20 cellular contexts compared by ENCODE assay signal in the genomic region with DNA sequence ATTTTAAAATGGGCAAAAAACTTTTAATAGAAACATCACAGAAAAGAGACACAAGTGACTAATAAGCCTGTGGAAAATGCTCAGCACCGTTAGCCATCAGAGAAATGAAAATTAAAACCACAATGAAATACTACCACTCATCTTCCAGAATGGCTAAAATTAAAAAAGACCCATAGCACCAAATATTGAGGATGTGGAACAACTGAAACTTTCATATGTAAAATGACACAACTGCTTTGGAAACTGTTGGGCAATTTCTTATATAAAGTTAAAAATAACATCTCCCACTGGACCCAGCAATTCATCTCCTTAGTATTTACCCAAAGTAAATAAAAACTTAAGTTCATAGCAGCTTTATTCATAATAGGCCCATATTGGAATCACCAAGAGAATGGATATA.
DNase-seq lines count a peak whose midpoint lies in the region; TF ChIP-seq lines count a peak whose summit lies in the region.
"Had no signal": no experiment of that assay in that cellular context is flagged by ENCODE, and none has a peak within 500 bp of the region (broad histone marks: within the 10 kb centered on the region; RNA-seq: fewer than 3 reads in every experiment).

No MANE protein-coding gene starts in this region.

- no peaks in the 10 kb centered on the region for H3K36me3 Mint-ChIP-seq in MCF 10A (ENCODE audit: insufficient read depth, unreplicated experiment)
- H3K36me3 Mint-ChIP-seq: CD8-positive, alpha-beta memory T cell had no signal

- no peak overlapping the region for H2AFZ ChIP-seq in OCI-LY1 (ENCODE audit: low read length)

- intact Hi-C loops in MCF 10A (cut with micrococcal nuclease): no loop called here

- no peak overlapping the region for H3K4me3 ChIP-seq in OCI-LY1 (ENCODE audit: low read depth, low read length, poor library complexity, severe bottlenecking)
- no peak overlapping the region for H3K4me3 ChIP-seq in fibroblast of mammary gland (ENCODE audit: control insufficient read depth, low read depth, low read length)
- H3K4me3 ChIP-seq: Peyer's patch, SJSA1 had no signal

- no peaks in the 10 kb centered on the region for H3K9me3 ChIP-seq in OCI-LY1 (ENCODE audit: low read length)
- H3K9me3 ChIP-seq: Peyer's patch, SJSA1 had no signal

- no TSS peak for BruUV-seq in MCF 10A (replicated peaks; lab: Mats Ljungman, UMichigan)

- no peak overlapping the region for H3K9ac ChIP-seq in OCI-LY1 (ENCODE audit: low read length)

- TF ChIP-seq CTCF in OCI-LY1 (IDR thresholded peaks at IDR 0.05; ENCODE audit: low read length) (no peak), fibroblast of mammary gland (conservative IDR thresholded peaks at IDR 0.05; ENCODE audit: control insufficient read depth, insufficient read depth, low read depth, low read length) (no peak), MCF 10A (IDR thresholded peaks at IDR 0.05; ENCODE audit: unreplicated experiment) (no peak)

- H3K79me2 ChIP-seq in OCI-LY1 (ENCODE audit: insufficient read depth, low read length): no peaks in the 10 kb centered on the region

- H3K9me2 ChIP-seq in OCI-LY1 (ENCODE audit: low read depth, low read length): no peaks in the 10 kb centered on the region

- no peaks in the 10 kb centered on the region for H3F3A ChIP-seq in OCI-LY1 (ENCODE audit: insufficient read depth, low read length)

- no peaks in the 10 kb centered on the region for H3K4me1 Mint-ChIP-seq in MCF 10A (ENCODE audit: insufficient read depth, unreplicated experiment)
- H3K4me1 Mint-ChIP-seq: CD8-positive, alpha-beta memory T cell had no signal

- no peak overlapping the region for H3K4me3 Mint-ChIP-seq in MCF 10A (ENCODE audit: unreplicated experiment)
- H3K4me3 Mint-ChIP-seq: CD8-positive, alpha-beta memory T cell had no signal

- POLR2A ChIA-PET in MCF 10A (lab: Yijun Ruan, JAX): no interaction called here

- H3K27ac Mint-ChIP-seq in MCF 10A (ENCODE audit: low read depth, unreplicated experiment): no peak overlapping the region
- H3K27ac Mint-ChIP-seq: CD8-positive, alpha-beta memory T cell had no signal

- no peaks in the 10 kb centered on the region for H4K20me1 ChIP-seq in OCI-LY1 (ENCODE audit: insufficient read depth, low read length)

- CTCF ChIA-PET in MCF 10A (lab: Yijun Ruan, JAX): no interaction called here

- H3K9me3 Mint-ChIP-seq in MCF 10A (ENCODE audit: unreplicated experiment): no peaks in the 10 kb centered on the region

- H3K4me1 ChIP-seq in OCI-LY1 (ENCODE audit: insufficient read depth, low read length, severe bottlenecking): peaks cover 7% of the 10 kb centered on the region
- H3K4me1 ChIP-seq: Peyer's patch, SJSA1 had no signal

- no peaks in the 10 kb centered on the region for H3K36me3 ChIP-seq in OCI-LY1 (ENCODE audit: insufficient read depth, low read length)
- H3K36me3 ChIP-seq: Peyer's patch, SJSA1 had no signal

- DNase-seq in LHCN-M2 (ENCODE audit: low read depth) (peak; percentile 59), fibroblast of mammary gland (ENCODE audit: low read depth) (peak; percentile 49), stromal cell of bone marrow (ENCODE audit: low read depth) (peak; percentile 25), mesenteric fat pad (ENCODE audit: low spot score) (no peak), MCF 10A (ENCODE audit: unreplicated experiment) (no peak)
- DNase-seq in effector CD4-positive, alpha-beta T cell: no peak
- DNase-seq: C1 segment of cervical spinal cord; Calu3; CD8-positive, alpha-beta memory T cell; DMS153; H7; KBM-7; NCI-H1417; NCI-H187; NCI-H2107; NCI-H510A; Peyer's patch had no signal

- no peak overlapping the region for H3K4me2 ChIP-seq in OCI-LY1 (ENCODE audit: low read length)

- H3K27me3 ChIP-seq in OCI-LY1 (ENCODE audit: insufficient read depth, low read length): no peaks in the 10 kb centered on the region
- H3K27me3 ChIP-seq: Peyer's patch, SJSA1 had no signal

- no peaks in the 10 kb centered on the region for H3K27me3 Mint-ChIP-seq in MCF 10A (ENCODE audit: insufficient read depth, unreplicated experiment)
- H3K27me3 Mint-ChIP-seq: CD8-positive, alpha-beta memory T cell had no signal

- peak overlapping the region; percentile 3 for H3K27ac ChIP-seq in OCI-LY1 (ENCODE audit: low read depth, low read length, poor library complexity, severe bottlenecking)
- H3K27ac ChIP-seq: HL-60, Peyer's patch, SJSA1 had no signal

Comparison
In these comparisons a context has a peak if more than half of its experiments do, and no peak if none do; other contexts are left out.
1. DNase-seq: peak in LHCN-M2 (single experiment), fibroblast of mammary gland (single experiment) and stromal cell of bone marrow (single experiment); none in effector CD4-positive, alpha-beta T cell (single experiment), mesenteric fat pad (single experiment) and MCF 10A (single experiment).